In the genomic region with DNA sequence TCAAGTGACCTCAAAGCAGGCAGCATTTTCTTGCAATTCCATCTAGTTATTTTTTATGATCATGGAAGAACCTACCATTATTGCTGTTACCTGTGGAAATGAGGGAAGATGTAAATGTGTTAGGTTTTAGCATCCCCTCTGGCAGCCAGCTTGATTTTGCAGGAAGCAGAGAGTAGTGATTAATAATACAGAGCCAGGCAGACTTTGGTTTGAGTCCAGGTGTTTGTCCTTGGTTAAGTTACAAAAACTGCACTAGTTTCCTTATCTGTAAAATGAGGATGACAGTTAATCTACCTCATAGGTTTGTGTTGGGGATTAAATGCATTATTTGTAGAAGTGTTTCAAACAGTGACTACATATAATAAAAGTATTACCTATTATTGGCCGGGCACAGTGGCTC, we compare ENCODE assay signal across 6 cellular contexts.
"Had no signal": no experiment of that assay in that cellular context is flagged by ENCODE, and none has a peak within 500 bp of the region (broad histone marks: within the 10 kb centered on the region; RNA-seq: fewer than 3 reads in every experiment).

No MANE protein-coding gene starts in this region.

- DNase-seq: IMR-90, KBM-7 had no signal

- H3K27ac ChIP-seq: HL-60 had no signal

- FAIRE-seq: HepG2, HTR-8/SVneo, K562 had no signal

- H3K4me3 ChIP-seq: K562 had no signal

- ATAC-seq: HepG2, K562 had no signal
